Comparison of ENCODE assay signal across 27 cellular contexts in genomic region chr1:21496886-21497285, GRCh38. TPM values are rescaled to one million over a fixed set of nuclear protein-coding genes. Genes with fewer than 3 reads are reported as not detected.
"Had no signal": no experiment of that assay in that cellular context is flagged by ENCODE, and none has a peak within 500 bp of the region (broad histone marks: within the 10 kb centered on the region; RNA-seq: fewer than 3 reads in every experiment).

No MANE protein-coding gene starts in this region.

- H3K9me3 ChIP-seq: adrenal gland, MG63 had no signal

- H3K4me3 ChIP-seq: adrenal gland, MG63, SK-N-MC had no signal

- ATAC-seq: activated CD4-positive, CD25-positive, alpha-beta regulatory T cell treated with anti-CD3 and anti-CD28 coated beads, Interleukin-2, amount 50 U/mL, for 24 hours; activated CD8-positive, alpha-beta T cell treated with anti-CD3 and anti-CD28 coated beads for 36 hours; activated T-cell treated with anti-CD3 and anti-CD28 coated beads, Interleukin-2, amount 50 U/mL, for 72 hours; PC-3 had no signal

- FAIRE-seq: RCC 7860 had no signal

- DNase-seq: activated CD4-positive, alpha-beta T cell treated with anti-CD3 and anti-CD28 coated beads for 4 hours; activated CD8-positive, alpha-beta memory T cell treated with anti-CD3 and anti-CD28 coated beads, Interleukin-2, amount 50 U/mL, for 4 hours; activated CD8-positive, alpha-beta T cell treated with anti-CD3 and anti-CD28 coated beads for 36 hours; activated naive CD4-positive, alpha-beta T cell treated with anti-CD3 and anti-CD28 coated beads, Interleukin-2, amount 50 U/mL, for 16 hours; activated naive CD8-positive, alpha-beta T cell treated with anti-CD3 and anti-CD28 coated beads, Interleukin-2, amount 10 ng/mL, durations not matched to agents 7 days and 5 days; activated T-cell treated with anti-CD3 and anti-CD28 coated beads, Interleukin-2, amount 50 U/mL, for 72 hours; anterior cingulate cortex; MG63; MV-4-11; NCI-H1092 treated with DMSO at 0.1 percent for 48 hours; NCI-H1417 treated with DMSO at 0.1 percent for 48 hours; NCI-H1694 treated with DMSO at 0.1 percent for 48 hours; NCI-H2029 treated with DMSO at 0.1 percent for 48 hours; NCI-H345; NCI-H510A; NCI-H526 treated with DMSO at 0.1 percent for 48 hours; PC-3; SIG-M5; T-helper 1 cell; WERI-Rb-1 had no signal

- H3K27me3 ChIP-seq: adrenal gland, MG63 had no signal

- H3K27ac ChIP-seq: adrenal gland, KMS-11, SK-N-MC, WERI-Rb-1 had no signal

- H3K4me2 ChIP-seq: KMS-11 had no signal

- H3K4me1 ChIP-seq: adrenal gland had no signal

- H3K9ac ChIP-seq: KMS-11 had no signal

- H3K36me3 ChIP-seq: adrenal gland, MG63, WERI-Rb-1 had no signal

RNA-seq across cellular contexts. Expression of gene ALPL, which starts 12.3 kb away (rescaled TPM):
- total RNA-seq: activated CD8-positive, alpha-beta T cell treated with anti-CD3 and anti-CD28 coated beads for 36 hours; activated naive CD8-positive, alpha-beta T cell treated with anti-CD3 and anti-CD28 coated beads, Interleukin-2, amount 10 ng/mL, durations not matched to agents 7 days and 5 days; activated T-helper 2 cell treated with anti-CD3 and anti-CD28 coated beads, Interferon-gamma antibody, Interleukin-2, Interleukin-4, amounts not matched to agents 10 μg/mL and 5 μg/mL and 100 μg/mL, durations not matched to agents 14 hours and 24 hours and 36 hours; T-helper 2 cell treated with Interferon-gamma antibody and Interleukin-4, amounts not matched to agents 100 ng/mL and 5 ng/mL, for 36 hours had no signal
